ENCODE assay signal across 9 cellular contexts in the genomic region with DNA sequence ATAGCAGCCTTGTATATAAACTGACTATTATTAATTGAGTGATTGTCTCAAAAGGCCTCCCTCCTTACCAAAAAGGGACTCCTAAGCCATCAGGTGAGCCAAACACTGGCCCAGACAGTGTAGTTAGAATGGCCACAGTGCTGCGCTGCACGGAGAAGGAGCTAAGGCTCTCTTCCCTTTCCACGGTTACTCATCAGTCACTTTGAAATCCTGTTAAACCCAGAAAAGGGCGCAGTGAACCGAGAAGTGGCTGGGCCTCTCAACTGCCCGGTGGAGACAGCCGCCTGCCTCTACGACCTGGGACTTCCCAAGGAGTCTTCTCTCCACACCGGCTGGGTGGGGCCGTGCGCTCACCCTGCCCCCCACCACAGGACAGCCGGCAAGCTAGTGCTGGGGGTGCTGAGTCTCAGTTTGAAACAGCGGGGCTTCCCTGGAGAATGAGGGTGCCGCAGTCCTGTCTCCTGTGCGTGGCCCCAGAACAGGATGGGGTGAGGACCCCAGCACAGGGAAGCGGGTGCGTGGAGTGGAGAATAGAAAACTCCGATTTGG. TPM values are rescaled to one million over a fixed set of nuclear protein-coding genes. Genes with fewer than 3 reads are reported as not detected.
DNase-seq lines count a peak whose midpoint lies in the region; ATAC-seq, FAIRE-seq and TF ChIP-seq lines count a peak whose summit lies in the region.
"Had no signal": no experiment of that assay in that cellular context is flagged by ENCODE, and none has a peak within 500 bp of the region (broad histone marks: within the 10 kb centered on the region; RNA-seq: fewer than 3 reads in every experiment).

No MANE protein-coding gene starts in this region.

- H3K27me3 Mint-ChIP-seq in MCF 10A (ENCODE audit: insufficient read depth, unreplicated experiment), result no peaks in the 10 kb centered on the region

- CTCF ChIA-PET in MCF 10A (lab: Yijun Ruan, JAX), result interaction anchor here (0.6 to 1.8 kb wide), 6 partner anchors 9 to 85 kb away, joined by 3 to 5 read pairs (median 4); no protein-coding TSS in a partner anchor

- peaks cover 46% of the 10 kb centered on the region for H3K36me3 Mint-ChIP-seq in MCF 10A (ENCODE audit: insufficient read depth, unreplicated experiment)

- H3K9me3 Mint-ChIP-seq in MCF 10A (ENCODE audit: unreplicated experiment), result no peaks in the 10 kb centered on the region

- intact Hi-C loops in MCF 10A (cut with micrococcal nuclease), result loop anchor here (1.0 to 5.0 kb wide), 6 partner anchors 16 to 85 kb away; no protein-coding TSS in a partner anchor

- H3K4me1 Mint-ChIP-seq in MCF 10A (ENCODE audit: insufficient read depth, unreplicated experiment), result peaks cover 29% of the 10 kb centered on the region

- peak overlapping the region; percentile 94 for H3K27ac Mint-ChIP-seq in MCF 10A (ENCODE audit: low read depth, unreplicated experiment)

- TF ChIP-seq POLR2A in H54 (IDR thresholded peaks at IDR 0.05; ENCODE audit: low read depth, low read length), result no peak

- TF ChIP-seq CTCF in MCF 10A (IDR thresholded peaks at IDR 0.05; ENCODE audit: unreplicated experiment), result no peak

- BruUV-seq in MCF 10A (replicated peaks; lab: Mats Ljungman, UMichigan), result TSS peak; percentile 17

- H3K4me3 Mint-ChIP-seq in MCF 10A (ENCODE audit: unreplicated experiment), result peak overlapping the region; percentile 91

- DNase-seq in DMS79 treated with DMSO at 0.1 percent for 48 hours (lab: John Stamatoyannopoulos, UW) (peak; percentile 36), DMS79 (lab: John Stamatoyannopoulos, UW) (no peak), OCI-M1 (lab: John Stamatoyannopoulos, UW) (peak; percentile 66), MCF 10A (ENCODE audit: unreplicated experiment) (no peak), kidney glomerular epithelial cell (lab: John Stamatoyannopoulos, UW) (peak; percentile 84), H54 (ENCODE audit: insufficient read length, low spot score) (no peak)
- DNase-seq in stimulated activated CD4-positive, alpha-beta T cell treated with anti-CD3 and anti-CD28 coated beads, Interleukin-4, amount 100 ng/mL, for 1 hour, result peak; percentile 59

- POLR2A ChIA-PET in MCF 10A (lab: Yijun Ruan, JAX), result interaction anchor here (0.7 to 6.8 kb wide), 19 partner anchors 10 to 121 kb away, joined by 3 to 120 read pairs (median 4); partner anchors contain the start of genes FOXRED2 and TXN2

- FAIRE-seq in H54 (lab: Jason Lieb, UNC), result no peak
- FAIRE-seq: endometrium had no signal

- peak; percentile 27 for ATAC-seq in HG02759 (IDR thresholded peaks at IDR 0.05; ENCODE audit: unreplicated experiment)

RNA-seq across cellular contexts. Expression of gene MYH9, which starts 1.3 kb away (rescaled TPM):
- total RNA-seq in MCF 10A (2022), result 643 and 653 TPM in 2 replicates

Comparison
In these comparisons a context has a peak if more than half of its experiments do, and no peak if none do; other contexts are left out.
1. DNase-seq: peak in DMS79 treated with DMSO at 0.1 percent for 48 hours (single experiment), OCI-M1 (single experiment), kidney glomerular epithelial cell (single experiment) and stimulated activated CD4-positive, alpha-beta T cell treated with anti-CD3 and anti-CD28 coated beads, Interleukin-4, amount 100 ng/mL, for 1 hour (single experiment); none in DMS79 (single experiment), MCF 10A (single experiment) and H54 (single experiment).